In the genomic region with DNA sequence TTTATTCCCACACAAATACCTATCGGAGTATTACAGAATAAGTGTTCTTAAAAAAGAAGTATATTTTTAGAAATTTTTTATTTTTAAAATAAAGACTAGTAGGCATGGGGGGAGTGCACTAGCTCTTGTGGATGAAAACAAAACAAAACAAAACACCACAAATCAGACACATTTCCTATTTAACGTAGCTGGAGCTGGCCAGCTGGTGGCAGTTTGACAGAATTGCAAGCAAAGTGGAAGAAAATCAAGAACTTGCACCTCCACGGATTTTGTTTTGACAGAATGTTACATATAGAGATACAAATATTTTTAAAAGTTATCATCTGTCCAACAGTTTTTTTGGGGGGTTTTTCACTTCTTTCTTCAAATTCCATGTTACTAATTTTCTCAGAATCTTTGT, we compare ENCODE assay signal across 1 cellular context.
TF ChIP-seq lines count a peak whose summit lies in the region.

No MANE protein-coding gene starts in this region.

TF ChIP-seq in GM23338, 12 proteins besides CTCF, POLR2A, EP300 and RAD21 (continued from another document):
- TF ChIP-seq, protein P1, sequence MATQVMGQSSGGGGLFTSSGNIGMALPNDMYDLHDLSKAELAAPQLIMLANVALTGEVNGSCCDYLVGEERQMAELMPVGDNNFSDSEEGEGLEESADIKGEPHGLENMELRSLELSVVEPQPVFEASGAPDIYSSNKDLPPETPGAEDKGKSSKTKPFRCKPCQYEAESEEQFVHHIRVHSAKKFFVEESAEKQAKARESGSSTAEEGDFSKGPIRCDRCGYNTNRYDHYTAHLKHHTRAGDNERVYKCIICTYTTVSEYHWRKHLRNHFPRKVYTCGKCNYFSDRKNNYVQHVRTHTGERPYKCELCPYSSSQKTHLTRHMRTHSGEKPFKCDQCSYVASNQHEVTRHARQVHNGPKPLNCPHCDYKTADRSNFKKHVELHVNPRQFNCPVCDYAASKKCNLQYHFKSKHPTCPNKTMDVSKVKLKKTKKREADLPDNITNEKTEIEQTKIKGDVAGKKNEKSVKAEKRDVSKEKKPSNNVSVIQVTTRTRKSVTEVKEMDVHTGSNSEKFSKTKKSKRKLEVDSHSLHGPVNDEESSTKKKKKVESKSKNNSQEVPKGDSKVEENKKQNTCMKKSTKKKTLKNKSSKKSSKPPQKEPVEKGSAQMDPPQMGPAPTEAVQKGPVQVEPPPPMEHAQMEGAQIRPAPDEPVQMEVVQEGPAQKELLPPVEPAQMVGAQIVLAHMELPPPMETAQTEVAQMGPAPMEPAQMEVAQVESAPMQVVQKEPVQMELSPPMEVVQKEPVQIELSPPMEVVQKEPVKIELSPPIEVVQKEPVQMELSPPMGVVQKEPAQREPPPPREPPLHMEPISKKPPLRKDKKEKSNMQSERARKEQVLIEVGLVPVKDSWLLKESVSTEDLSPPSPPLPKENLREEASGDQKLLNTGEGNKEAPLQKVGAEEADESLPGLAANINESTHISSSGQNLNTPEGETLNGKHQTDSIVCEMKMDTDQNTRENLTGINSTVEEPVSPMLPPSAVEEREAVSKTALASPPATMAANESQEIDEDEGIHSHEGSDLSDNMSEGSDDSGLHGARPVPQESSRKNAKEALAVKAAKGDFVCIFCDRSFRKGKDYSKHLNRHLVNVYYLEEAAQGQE (IDR thresholded peaks at IDR 0.05; ENCODE audit: unreplicated experiment): no peak
- TF ChIP-seq, protein P2, sequence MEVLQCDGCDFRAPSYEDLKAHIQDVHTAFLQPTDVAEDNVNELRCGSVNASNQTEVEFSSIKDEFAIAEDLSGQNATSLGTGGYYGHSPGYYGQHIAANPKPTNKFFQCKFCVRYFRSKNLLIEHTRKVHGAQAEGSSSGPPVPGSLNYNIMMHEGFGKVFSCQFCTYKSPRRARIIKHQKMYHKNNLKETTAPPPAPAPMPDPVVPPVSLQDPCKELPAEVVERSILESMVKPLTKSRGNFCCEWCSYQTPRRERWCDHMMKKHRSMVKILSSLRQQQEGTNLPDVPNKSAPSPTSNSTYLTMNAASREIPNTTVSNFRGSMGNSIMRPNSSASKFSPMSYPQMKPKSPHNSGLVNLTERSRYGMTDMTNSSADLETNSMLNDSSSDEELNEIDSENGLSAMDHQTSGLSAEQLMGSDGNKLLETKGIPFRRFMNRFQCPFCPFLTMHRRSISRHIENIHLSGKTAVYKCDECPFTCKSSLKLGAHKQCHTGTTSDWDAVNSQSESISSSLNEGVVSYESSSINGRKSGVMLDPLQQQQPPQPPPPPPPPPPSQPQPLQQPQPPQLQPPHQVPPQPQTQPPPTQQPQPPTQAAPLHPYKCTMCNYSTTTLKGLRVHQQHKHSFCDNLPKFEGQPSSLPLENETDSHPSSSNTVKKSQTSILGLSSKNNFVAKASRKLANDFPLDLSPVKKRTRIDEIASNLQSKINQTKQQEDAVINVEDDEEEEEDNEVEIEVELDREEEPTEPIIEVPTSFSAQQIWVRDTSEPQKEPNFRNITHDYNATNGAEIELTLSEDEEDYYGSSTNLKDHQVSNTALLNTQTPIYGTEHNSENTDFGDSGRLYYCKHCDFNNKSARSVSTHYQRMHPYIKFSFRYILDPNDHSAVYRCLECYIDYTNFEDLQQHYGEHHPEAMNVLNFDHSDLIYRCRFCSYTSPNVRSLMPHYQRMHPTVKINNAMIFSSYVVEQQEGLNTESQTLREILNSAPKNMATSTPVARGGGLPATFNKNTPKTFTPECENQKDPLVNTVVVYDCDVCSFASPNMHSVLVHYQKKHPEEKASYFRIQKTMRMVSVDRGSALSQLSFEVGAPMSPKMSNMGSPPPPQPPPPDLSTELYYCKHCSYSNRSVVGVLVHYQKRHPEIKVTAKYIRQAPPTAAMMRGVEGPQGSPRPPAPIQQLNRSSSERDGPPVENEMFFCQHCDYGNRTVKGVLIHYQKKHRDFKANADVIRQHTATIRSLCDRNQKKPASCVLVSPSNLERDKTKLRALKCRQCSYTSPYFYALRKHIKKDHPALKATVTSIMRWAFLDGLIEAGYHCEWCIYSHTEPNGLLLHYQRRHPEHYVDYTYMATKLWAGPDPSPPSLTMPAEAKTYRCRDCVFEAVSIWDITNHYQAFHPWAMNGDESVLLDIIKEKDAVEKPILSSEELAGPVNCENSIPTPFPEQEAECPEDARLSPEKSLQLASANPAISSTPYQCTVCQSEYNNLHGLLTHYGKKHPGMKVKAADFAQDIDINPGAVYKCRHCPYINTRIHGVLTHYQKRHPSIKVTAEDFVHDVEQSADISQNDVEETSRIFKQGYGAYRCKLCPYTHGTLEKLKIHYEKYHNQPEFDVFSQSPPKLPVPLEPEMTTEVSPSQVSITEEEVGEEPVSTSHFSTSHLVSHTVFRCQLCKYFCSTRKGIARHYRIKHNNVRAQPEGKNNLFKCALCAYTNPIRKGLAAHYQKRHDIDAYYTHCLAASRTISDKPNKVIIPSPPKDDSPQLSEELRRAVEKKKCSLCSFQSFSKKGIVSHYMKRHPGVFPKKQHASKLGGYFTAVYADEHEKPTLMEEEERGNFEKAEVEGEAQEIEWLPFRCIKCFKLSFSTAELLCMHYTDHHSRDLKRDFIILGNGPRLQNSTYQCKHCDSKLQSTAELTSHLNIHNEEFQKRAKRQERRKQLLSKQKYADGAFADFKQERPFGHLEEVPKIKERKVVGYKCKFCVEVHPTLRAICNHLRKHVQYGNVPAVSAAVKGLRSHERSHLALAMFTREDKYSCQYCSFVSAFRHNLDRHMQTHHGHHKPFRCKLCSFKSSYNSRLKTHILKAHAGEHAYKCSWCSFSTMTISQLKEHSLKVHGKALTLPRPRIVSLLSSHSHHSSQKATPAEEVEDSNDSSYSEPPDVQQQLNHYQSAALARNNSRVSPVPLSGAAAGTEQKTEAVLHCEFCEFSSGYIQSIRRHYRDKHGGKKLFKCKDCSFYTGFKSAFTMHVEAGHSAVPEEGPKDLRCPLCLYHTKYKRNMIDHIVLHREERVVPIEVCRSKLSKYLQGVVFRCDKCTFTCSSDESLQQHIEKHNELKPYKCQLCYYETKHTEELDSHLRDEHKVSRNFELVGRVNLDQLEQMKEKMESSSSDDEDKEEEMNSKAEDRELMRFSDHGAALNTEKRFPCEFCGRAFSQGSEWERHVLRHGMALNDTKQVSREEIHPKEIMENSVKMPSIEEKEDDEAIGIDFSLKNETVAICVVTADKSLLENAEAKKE (CRISPR knock-in tag; IDR thresholded peaks at IDR 0.05): no peak
- TF ChIP-seq, protein P3, sequence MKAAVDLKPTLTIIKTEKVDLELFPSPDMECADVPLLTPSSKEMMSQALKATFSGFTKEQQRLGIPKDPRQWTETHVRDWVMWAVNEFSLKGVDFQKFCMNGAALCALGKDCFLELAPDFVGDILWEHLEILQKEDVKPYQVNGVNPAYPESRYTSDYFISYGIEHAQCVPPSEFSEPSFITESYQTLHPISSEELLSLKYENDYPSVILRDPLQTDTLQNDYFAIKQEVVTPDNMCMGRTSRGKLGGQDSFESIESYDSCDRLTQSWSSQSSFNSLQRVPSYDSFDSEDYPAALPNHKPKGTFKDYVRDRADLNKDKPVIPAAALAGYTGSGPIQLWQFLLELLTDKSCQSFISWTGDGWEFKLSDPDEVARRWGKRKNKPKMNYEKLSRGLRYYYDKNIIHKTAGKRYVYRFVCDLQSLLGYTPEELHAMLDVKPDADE (IDR thresholded peaks at IDR 0.05): no peak
- TF ChIP-seq STAT1 (IDR thresholded peaks at IDR 0.05; ENCODE audit: unreplicated experiment) (no peak), EZH2 (IDR thresholded peaks at IDR 0.05; ENCODE audit: low read depth, unreplicated experiment) (no peak), EZH2phosphoT487 (IDR thresholded peaks at IDR 0.05; ENCODE audit: unreplicated experiment) (no peak), ZNF331 (CRISPR knock-in tag; IDR thresholded peaks at IDR 0.05; ENCODE audit: low read depth) (no peak), POLR2AphosphoS5 (IDR thresholded peaks at IDR 0.05; ENCODE audit: low read depth) (no peak)
